2 cellular contexts compared by ENCODE assay signal in the genomic region with DNA sequence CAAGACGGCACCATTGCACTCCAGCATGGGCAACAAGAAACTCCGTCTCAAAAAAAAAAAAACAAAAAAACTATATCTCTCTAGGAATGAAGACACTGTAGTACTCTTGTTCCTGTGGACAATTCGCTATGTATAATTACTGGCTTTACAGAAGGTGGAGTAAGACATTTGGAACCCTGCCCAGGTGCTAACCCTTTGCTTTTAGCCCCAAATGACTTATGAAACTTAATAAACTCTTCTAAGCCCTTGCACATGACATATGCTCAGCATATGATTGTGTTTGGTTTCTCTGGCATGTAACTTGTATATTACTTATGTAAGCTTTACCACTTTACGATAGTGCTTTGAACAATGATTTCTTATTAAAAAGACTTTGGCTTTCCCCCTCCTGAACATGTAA.
TF ChIP-seq lines count a peak whose summit lies in the region.

No MANE protein-coding gene starts in this region.

TF ChIP-seq in SK-N-SH, 30 proteins besides CTCF, POLR2A, EP300 and RAD21:
- TF ChIP-seq, protein P1, sequence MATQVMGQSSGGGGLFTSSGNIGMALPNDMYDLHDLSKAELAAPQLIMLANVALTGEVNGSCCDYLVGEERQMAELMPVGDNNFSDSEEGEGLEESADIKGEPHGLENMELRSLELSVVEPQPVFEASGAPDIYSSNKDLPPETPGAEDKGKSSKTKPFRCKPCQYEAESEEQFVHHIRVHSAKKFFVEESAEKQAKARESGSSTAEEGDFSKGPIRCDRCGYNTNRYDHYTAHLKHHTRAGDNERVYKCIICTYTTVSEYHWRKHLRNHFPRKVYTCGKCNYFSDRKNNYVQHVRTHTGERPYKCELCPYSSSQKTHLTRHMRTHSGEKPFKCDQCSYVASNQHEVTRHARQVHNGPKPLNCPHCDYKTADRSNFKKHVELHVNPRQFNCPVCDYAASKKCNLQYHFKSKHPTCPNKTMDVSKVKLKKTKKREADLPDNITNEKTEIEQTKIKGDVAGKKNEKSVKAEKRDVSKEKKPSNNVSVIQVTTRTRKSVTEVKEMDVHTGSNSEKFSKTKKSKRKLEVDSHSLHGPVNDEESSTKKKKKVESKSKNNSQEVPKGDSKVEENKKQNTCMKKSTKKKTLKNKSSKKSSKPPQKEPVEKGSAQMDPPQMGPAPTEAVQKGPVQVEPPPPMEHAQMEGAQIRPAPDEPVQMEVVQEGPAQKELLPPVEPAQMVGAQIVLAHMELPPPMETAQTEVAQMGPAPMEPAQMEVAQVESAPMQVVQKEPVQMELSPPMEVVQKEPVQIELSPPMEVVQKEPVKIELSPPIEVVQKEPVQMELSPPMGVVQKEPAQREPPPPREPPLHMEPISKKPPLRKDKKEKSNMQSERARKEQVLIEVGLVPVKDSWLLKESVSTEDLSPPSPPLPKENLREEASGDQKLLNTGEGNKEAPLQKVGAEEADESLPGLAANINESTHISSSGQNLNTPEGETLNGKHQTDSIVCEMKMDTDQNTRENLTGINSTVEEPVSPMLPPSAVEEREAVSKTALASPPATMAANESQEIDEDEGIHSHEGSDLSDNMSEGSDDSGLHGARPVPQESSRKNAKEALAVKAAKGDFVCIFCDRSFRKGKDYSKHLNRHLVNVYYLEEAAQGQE (IDR thresholded peaks at IDR 0.05; ENCODE audit: low read depth, low read length): no peak
- TF ChIP-seq JUND (IDR thresholded peaks at IDR 0.05): no peak
- TF ChIP-seq, protein P2, sequence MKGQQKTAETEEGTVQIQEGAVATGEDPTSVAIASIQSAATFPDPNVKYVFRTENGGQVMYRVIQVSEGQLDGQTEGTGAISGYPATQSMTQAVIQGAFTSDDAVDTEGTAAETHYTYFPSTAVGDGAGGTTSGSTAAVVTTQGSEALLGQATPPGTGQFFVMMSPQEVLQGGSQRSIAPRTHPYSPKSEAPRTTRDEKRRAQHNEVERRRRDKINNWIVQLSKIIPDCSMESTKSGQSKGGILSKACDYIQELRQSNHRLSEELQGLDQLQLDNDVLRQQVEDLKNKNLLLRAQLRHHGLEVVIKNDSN (IDR thresholded peaks at IDR 0.05; ENCODE audit: borderline replicate concordance, low read depth): no peak
- TF ChIP-seq MXI1 (IDR thresholded peaks at IDR 0.05; ENCODE audit: low read depth, low read length): no peak
- TF ChIP-seq, protein P3, sequence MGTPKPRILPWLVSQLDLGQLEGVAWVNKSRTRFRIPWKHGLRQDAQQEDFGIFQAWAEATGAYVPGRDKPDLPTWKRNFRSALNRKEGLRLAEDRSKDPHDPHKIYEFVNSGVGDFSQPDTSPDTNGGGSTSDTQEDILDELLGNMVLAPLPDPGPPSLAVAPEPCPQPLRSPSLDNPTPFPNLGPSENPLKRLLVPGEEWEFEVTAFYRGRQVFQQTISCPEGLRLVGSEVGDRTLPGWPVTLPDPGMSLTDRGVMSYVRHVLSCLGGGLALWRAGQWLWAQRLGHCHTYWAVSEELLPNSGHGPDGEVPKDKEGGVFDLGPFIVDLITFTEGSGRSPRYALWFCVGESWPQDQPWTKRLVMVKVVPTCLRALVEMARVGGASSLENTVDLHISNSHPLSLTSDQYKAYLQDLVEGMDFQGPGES (IDR thresholded peaks at IDR 0.05; ENCODE audit: low read depth, low read length): no peak
- no peak for TF ChIP-seq SIN3A (IDR thresholded peaks at IDR 0.05; ENCODE audit: borderline replicate concordance, low read depth, low read length)
- no peak for TF ChIP-seq SMC3 (IDR thresholded peaks at IDR 0.05; ENCODE audit: low read depth, low read length)
- no peak for TF ChIP-seq GABPA (IDR thresholded peaks at IDR 0.05; ENCODE audit: low read depth)
- no peak for TF ChIP-seq RCOR1 (IDR thresholded peaks at IDR 0.05; ENCODE audit: low read length)
- no peak for TF ChIP-seq POLR2AphosphoS5 (IDR thresholded peaks at IDR 0.05; ENCODE audit: low read depth, low read length)
- TF ChIP-seq, protein P4, sequence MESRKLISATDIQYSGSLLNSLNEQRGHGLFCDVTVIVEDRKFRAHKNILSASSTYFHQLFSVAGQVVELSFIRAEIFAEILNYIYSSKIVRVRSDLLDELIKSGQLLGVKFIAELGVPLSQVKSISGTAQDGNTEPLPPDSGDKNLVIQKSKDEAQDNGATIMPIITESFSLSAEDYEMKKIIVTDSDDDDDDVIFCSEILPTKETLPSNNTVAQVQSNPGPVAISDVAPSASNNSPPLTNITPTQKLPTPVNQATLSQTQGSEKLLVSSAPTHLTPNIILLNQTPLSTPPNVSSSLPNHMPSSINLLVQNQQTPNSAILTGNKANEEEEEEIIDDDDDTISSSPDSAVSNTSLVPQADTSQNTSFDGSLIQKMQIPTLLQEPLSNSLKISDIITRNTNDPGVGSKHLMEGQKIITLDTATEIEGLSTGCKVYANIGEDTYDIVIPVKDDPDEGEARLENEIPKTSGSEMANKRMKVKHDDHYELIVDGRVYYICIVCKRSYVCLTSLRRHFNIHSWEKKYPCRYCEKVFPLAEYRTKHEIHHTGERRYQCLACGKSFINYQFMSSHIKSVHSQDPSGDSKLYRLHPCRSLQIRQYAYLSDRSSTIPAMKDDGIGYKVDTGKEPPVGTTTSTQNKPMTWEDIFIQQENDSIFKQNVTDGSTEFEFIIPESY (IDR thresholded peaks at IDR 0.05; ENCODE audit: borderline replicate concordance, low read depth): no peak
- no peak for TF ChIP-seq FOXM1 (IDR thresholded peaks at IDR 0.05; ENCODE audit: low read depth)
- no peak for TF ChIP-seq ELF1 (IDR thresholded peaks at IDR 0.05)

TF ChIP-seq in SK-N-SH treated with all-trans-retinoic acid at 6 μM for 48 hours, 23 proteins besides CTCF, POLR2A, EP300 and RAD21 (continued from another document):
- TF ChIP-seq RARB (CRISPR knock-in tag; IDR thresholded peaks at IDR 0.05) (no peak), ZNF70 (CRISPR knock-in tag; IDR thresholded peaks at IDR 0.05) (no peak), ESRRG (CRISPR knock-in tag; IDR thresholded peaks at IDR 0.05) (no peak), ZFP3 (CRISPR knock-in tag; IDR thresholded peaks at IDR 0.05) (no peak), ZNF565 (CRISPR knock-in tag; conservative IDR thresholded peaks at IDR 0.05; ENCODE audit: low read depth) (no peak)
- TF ChIP-seq, protein P5, sequence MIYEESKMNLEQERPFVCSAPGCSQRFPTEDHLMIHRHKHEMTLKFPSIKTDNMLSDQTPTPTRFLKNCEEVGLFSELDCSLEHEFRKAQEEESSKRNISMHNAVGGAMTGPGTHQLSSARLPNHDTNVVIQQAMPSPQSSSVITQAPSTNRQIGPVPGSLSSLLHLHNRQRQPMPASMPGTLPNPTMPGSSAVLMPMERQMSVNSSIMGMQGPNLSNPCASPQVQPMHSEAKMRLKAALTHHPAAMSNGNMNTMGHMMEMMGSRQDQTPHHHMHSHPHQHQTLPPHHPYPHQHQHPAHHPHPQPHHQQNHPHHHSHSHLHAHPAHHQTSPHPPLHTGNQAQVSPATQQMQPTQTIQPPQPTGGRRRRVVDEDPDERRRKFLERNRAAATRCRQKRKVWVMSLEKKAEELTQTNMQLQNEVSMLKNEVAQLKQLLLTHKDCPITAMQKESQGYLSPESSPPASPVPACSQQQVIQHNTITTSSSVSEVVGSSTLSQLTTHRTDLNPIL (CRISPR knock-in tag; IDR thresholded peaks at IDR 0.05; ENCODE audit: low read depth): no peak
- TF ChIP-seq, protein P6, sequence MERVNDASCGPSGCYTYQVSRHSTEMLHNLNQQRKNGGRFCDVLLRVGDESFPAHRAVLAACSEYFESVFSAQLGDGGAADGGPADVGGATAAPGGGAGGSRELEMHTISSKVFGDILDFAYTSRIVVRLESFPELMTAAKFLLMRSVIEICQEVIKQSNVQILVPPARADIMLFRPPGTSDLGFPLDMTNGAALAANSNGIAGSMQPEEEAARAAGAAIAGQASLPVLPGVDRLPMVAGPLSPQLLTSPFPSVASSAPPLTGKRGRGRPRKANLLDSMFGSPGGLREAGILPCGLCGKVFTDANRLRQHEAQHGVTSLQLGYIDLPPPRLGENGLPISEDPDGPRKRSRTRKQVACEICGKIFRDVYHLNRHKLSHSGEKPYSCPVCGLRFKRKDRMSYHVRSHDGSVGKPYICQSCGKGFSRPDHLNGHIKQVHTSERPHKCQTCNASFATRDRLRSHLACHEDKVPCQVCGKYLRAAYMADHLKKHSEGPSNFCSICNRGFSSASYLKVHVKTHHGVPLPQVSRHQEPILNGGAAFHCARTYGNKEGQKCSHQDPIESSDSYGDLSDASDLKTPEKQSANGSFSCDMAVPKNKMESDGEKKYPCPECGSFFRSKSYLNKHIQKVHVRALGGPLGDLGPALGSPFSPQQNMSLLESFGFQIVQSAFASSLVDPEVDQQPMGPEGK (CRISPR knock-in tag; IDR thresholded peaks at IDR 0.05; ENCODE audit: borderline replicate concordance): no peak
- TF ChIP-seq, protein P7, sequence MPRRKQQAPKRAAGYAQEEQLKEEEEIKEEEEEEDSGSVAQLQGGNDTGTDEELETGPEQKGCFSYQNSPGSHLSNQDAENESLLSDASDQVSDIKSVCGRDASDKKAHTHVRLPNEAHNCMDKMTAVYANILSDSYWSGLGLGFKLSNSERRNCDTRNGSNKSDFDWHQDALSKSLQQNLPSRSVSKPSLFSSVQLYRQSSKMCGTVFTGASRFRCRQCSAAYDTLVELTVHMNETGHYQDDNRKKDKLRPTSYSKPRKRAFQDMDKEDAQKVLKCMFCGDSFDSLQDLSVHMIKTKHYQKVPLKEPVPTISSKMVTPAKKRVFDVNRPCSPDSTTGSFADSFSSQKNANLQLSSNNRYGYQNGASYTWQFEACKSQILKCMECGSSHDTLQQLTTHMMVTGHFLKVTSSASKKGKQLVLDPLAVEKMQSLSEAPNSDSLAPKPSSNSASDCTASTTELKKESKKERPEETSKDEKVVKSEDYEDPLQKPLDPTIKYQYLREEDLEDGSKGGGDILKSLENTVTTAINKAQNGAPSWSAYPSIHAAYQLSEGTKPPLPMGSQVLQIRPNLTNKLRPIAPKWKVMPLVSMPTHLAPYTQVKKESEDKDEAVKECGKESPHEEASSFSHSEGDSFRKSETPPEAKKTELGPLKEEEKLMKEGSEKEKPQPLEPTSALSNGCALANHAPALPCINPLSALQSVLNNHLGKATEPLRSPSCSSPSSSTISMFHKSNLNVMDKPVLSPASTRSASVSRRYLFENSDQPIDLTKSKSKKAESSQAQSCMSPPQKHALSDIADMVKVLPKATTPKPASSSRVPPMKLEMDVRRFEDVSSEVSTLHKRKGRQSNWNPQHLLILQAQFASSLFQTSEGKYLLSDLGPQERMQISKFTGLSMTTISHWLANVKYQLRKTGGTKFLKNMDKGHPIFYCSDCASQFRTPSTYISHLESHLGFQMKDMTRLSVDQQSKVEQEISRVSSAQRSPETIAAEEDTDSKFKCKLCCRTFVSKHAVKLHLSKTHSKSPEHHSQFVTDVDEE (CRISPR knock-in tag; IDR thresholded peaks at IDR 0.05): no peak
- TF ChIP-seq, protein P8, sequence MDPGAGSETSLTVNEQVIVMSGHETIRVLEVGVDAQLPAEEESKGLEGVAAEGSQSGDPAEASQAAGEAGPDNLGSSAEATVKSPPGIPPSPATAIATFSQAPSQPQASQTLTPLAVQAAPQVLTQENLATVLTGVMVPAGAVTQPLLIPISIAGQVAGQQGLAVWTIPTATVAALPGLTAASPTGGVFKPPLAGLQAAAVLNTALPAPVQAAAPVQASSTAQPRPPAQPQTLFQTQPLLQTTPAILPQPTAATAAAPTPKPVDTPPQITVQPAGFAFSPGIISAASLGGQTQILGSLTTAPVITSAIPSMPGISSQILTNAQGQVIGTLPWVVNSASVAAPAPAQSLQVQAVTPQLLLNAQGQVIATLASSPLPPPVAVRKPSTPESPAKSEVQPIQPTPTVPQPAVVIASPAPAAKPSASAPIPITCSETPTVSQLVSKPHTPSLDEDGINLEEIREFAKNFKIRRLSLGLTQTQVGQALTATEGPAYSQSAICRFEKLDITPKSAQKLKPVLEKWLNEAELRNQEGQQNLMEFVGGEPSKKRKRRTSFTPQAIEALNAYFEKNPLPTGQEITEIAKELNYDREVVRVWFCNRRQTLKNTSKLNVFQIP (CRISPR knock-in tag; IDR thresholded peaks at IDR 0.05; ENCODE audit: borderline replicate concordance, low read depth): no peak
